Comparison of ENCODE assay signal across 16 cellular contexts in the genomic region with DNA sequence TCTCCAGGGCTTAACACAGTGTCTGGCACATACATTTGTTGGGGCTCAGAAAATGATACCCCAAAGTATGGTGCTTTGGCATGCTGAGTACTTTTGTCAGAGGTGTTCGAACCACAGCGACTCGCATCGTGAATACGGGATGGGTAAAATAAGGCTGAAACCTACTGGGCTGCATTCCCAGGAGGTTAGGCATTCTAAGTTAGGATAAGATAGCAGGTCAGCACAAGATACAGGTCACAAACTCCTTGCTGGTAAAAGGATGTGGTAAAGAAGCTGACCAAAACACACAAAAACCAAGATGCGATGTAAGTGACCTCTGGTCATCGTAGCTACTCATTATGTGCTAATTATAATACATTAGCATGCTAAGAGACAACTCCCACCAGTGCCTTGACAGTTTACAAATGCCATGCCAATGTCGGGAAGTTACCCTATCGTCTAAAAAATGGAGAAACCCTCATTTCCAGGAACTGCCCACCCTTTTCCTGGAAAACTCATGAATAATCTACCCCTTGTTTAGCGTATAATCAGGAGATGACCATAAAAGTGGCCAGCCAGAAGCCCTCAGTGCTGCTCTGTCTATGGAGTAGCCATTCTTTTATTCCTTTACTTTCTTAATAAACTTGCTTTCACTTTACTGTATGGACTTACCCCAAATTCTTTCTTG.
"Had no signal": no experiment of that assay in that cellular context is flagged by ENCODE, and none has a peak within 500 bp of the region (broad histone marks: within the 10 kb centered on the region; RNA-seq: fewer than 3 reads in every experiment).

No MANE protein-coding gene starts in this region.

- H3K36me3 Mint-ChIP-seq: activated naive CD4-positive, alpha-beta T cell treated with anti-CD3 and anti-CD28 coated beads, Interleukin-2, amount 50 U/mL, for 24 hours had no signal

- ATAC-seq: left cardiac atrium; naive thymus-derived CD4-positive, alpha-beta T cell; sciatic nerve had no signal

- H3K27ac ChIP-seq: thoracic aorta had no signal

- H3K4me2 ChIP-seq: smooth muscle cell had no signal

- H3K4me3 ChIP-seq: smooth muscle cell, thoracic aorta had no signal

- H3K4me3 Mint-ChIP-seq: activated naive CD4-positive, alpha-beta T cell treated with anti-CD3 and anti-CD28 coated beads, Interleukin-2, amount 50 U/mL, for 24 hours; naive thymus-derived CD4-positive, alpha-beta T cell had no signal

- H3K9me3 ChIP-seq: thoracic aorta had no signal

- DNase-seq: activated CD4-positive, alpha-beta T cell treated with anti-CD3 and anti-CD28 coated beads, Interleukin-2, amount 50 U/mL, for 1 hour; activated effector memory CD4-positive, alpha-beta T cell treated with anti-CD3 and anti-CD28 coated beads, Interleukin-2, amount 50 U/mL, for 16 hours; activated T-cell treated with anti-CD3 and anti-CD28 coated beads, Interleukin-2, amount 50 U/mL, for 1 hour; amygdala; dermis blood vessel endothelial cell; effector memory CD4-positive, alpha-beta T cell; foreskin fibroblast; left cardiac atrium; naive thymus-derived CD4-positive, alpha-beta T cell; stimulated activated CD4-positive, alpha-beta T cell treated with anti-CD3 and anti-CD28 coated beads, Interleukin-4, amount 100 ng/mL, for 1 hour; T-helper 1 cell; T1000 had no signal

- H3K36me3 ChIP-seq: thoracic aorta had no signal

- H3K9me3 Mint-ChIP-seq: activated naive CD4-positive, alpha-beta T cell treated with anti-CD3 and anti-CD28 coated beads, Interleukin-2, amount 50 U/mL, for 24 hours; naive thymus-derived CD4-positive, alpha-beta T cell had no signal

- H3K27ac Mint-ChIP-seq: activated naive CD4-positive, alpha-beta T cell treated with anti-CD3 and anti-CD28 coated beads, Interleukin-2, amount 50 U/mL, for 24 hours had no signal

- H3K27me3 Mint-ChIP-seq: activated naive CD4-positive, alpha-beta T cell treated with anti-CD3 and anti-CD28 coated beads, Interleukin-2, amount 50 U/mL, for 24 hours; naive thymus-derived CD4-positive, alpha-beta T cell had no signal
